ENCODE assay signal across 1 cellular context in genomic region chr2:169031202-169031601, GRCh38.
TF ChIP-seq lines count a peak whose summit lies in the region.

Gene ABCB11 (minus strand): TSS chr2:169031324. CDS start chr2:169018125, 13,199 bp downstream.

TF ChIP-seq in GM23338, 12 proteins besides CTCF, POLR2A, EP300 and RAD21 (continued from another document):
- TF ChIP-seq, protein P1, sequence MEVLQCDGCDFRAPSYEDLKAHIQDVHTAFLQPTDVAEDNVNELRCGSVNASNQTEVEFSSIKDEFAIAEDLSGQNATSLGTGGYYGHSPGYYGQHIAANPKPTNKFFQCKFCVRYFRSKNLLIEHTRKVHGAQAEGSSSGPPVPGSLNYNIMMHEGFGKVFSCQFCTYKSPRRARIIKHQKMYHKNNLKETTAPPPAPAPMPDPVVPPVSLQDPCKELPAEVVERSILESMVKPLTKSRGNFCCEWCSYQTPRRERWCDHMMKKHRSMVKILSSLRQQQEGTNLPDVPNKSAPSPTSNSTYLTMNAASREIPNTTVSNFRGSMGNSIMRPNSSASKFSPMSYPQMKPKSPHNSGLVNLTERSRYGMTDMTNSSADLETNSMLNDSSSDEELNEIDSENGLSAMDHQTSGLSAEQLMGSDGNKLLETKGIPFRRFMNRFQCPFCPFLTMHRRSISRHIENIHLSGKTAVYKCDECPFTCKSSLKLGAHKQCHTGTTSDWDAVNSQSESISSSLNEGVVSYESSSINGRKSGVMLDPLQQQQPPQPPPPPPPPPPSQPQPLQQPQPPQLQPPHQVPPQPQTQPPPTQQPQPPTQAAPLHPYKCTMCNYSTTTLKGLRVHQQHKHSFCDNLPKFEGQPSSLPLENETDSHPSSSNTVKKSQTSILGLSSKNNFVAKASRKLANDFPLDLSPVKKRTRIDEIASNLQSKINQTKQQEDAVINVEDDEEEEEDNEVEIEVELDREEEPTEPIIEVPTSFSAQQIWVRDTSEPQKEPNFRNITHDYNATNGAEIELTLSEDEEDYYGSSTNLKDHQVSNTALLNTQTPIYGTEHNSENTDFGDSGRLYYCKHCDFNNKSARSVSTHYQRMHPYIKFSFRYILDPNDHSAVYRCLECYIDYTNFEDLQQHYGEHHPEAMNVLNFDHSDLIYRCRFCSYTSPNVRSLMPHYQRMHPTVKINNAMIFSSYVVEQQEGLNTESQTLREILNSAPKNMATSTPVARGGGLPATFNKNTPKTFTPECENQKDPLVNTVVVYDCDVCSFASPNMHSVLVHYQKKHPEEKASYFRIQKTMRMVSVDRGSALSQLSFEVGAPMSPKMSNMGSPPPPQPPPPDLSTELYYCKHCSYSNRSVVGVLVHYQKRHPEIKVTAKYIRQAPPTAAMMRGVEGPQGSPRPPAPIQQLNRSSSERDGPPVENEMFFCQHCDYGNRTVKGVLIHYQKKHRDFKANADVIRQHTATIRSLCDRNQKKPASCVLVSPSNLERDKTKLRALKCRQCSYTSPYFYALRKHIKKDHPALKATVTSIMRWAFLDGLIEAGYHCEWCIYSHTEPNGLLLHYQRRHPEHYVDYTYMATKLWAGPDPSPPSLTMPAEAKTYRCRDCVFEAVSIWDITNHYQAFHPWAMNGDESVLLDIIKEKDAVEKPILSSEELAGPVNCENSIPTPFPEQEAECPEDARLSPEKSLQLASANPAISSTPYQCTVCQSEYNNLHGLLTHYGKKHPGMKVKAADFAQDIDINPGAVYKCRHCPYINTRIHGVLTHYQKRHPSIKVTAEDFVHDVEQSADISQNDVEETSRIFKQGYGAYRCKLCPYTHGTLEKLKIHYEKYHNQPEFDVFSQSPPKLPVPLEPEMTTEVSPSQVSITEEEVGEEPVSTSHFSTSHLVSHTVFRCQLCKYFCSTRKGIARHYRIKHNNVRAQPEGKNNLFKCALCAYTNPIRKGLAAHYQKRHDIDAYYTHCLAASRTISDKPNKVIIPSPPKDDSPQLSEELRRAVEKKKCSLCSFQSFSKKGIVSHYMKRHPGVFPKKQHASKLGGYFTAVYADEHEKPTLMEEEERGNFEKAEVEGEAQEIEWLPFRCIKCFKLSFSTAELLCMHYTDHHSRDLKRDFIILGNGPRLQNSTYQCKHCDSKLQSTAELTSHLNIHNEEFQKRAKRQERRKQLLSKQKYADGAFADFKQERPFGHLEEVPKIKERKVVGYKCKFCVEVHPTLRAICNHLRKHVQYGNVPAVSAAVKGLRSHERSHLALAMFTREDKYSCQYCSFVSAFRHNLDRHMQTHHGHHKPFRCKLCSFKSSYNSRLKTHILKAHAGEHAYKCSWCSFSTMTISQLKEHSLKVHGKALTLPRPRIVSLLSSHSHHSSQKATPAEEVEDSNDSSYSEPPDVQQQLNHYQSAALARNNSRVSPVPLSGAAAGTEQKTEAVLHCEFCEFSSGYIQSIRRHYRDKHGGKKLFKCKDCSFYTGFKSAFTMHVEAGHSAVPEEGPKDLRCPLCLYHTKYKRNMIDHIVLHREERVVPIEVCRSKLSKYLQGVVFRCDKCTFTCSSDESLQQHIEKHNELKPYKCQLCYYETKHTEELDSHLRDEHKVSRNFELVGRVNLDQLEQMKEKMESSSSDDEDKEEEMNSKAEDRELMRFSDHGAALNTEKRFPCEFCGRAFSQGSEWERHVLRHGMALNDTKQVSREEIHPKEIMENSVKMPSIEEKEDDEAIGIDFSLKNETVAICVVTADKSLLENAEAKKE (CRISPR knock-in tag; IDR thresholded peaks at IDR 0.05) = no peak
